Comparison of ENCODE assay signal across 1 cellular context in the genomic region with DNA sequence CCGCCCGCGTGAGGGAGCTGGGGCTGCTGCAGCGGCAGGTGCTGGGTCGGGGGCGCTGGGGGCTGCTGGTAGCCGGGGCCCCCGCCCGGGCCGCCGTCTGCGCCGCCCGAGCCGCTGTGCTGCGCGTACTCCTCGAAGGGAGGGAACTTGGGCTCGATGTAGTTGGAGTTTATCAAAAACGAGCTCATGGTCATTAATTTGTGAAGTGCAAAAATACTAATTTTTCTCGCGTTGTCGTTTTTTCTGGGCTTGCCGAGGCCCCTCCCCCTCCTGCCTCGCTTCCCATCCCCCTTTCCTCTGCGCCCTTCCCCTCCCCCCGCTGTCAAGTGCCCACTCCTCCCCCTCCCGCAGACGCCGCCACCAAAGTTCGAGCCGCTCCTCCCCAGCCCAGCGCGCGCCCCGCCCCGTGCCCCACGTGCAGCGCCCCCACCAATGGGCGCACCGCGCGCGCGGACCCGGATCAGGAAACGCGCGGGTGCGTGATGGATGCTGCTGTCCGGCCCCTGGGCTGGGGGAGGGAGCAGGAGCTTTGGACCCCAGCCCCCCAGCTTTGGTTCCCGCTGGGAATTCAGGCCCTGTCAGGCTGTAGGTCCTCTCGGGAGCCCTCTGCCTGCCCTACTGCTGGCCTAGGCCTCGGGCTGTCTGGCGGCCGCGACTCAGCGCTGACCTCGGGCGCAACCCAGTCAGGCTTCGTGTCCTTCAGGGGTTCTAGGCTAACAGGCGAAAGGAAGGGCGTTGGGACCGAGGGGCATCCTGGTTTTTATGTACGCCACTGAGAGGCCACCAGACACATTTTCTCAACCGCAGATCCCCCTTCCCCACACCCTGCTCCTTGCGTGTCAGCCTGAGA.
TF ChIP-seq lines count a peak whose summit lies in the region.

Gene HOXA4 (minus strand): TSS at position 218 of the 850 bp plus-strand sequence. CDS start 24 bp downstream, at position 194.

TF ChIP-seq in HepG2, 621 proteins besides CTCF, POLR2A, EP300 and RAD21 (continued from another document and continues in another):
- TF ChIP-seq ZBTB49 (CRISPR knock-in tag; IDR thresholded peaks at IDR 0.05; ENCODE audit: borderline replicate concordance) (no peak), ZZZ3 (CRISPR knock-in tag; IDR thresholded peaks at IDR 0.05; ENCODE audit: borderline replicate concordance) (no peak), BHLHE40 (IDR thresholded peaks at IDR 0.05; ENCODE audit: low read length) (peak; percentile 73), ZNF513 (CRISPR knock-in tag; conservative IDR thresholded peaks at IDR 0.05) (no peak), MYC (CRISPR knock-in tag; IDR thresholded peaks at IDR 0.05; ENCODE audit: borderline replicate concordance) (peak; percentile 71; the same call in 1 of the 2 replicates), SATB2 (CRISPR knock-in tag; IDR thresholded peaks at IDR 0.05) (no peak), ZNF318 (CRISPR knock-in tag; IDR thresholded peaks at IDR 0.05) (no peak), ZGPAT (CRISPR knock-in tag; IDR thresholded peaks at IDR 0.05) (peak; percentile 61; the same call in 1 of the 2 replicates), THAP11 (CRISPR knock-in tag; IDR thresholded peaks at IDR 0.05) (peak; percentile 77), ZNF326 (CRISPR knock-in tag; IDR thresholded peaks at IDR 0.05; ENCODE audit: borderline replicate concordance) (no peak), ZNF510 (CRISPR knock-in tag; IDR thresholded peaks at IDR 0.05; ENCODE audit: low read depth) (no peak), CBX2 (IDR thresholded peaks at IDR 0.05; ENCODE audit: low read depth, low read length) (no peak), CBX2 (CRISPR knock-in tag; IDR thresholded peaks at IDR 0.05; ENCODE audit: low read depth) (no peak), AKAP8 (CRISPR knock-in tag; IDR thresholded peaks at IDR 0.05) (no peak), MNT (IDR thresholded peaks at IDR 0.05) (peak; percentile 66), PHF8 (CRISPR knock-in tag; IDR thresholded peaks at IDR 0.05) (peak; percentile 89), CERS6 (CRISPR knock-in tag; IDR thresholded peaks at IDR 0.05) (no peak), MIER3 (CRISPR knock-in tag; IDR thresholded peaks at IDR 0.05; ENCODE audit: borderline replicate concordance) (no peak), ZNF841 (CRISPR knock-in tag; IDR thresholded peaks at IDR 0.05; ENCODE audit: borderline replicate concordance) (no peak), ZNF224 (CRISPR knock-in tag; IDR thresholded peaks at IDR 0.05) (no peak)
- TF ChIP-seq, protein P1, sequence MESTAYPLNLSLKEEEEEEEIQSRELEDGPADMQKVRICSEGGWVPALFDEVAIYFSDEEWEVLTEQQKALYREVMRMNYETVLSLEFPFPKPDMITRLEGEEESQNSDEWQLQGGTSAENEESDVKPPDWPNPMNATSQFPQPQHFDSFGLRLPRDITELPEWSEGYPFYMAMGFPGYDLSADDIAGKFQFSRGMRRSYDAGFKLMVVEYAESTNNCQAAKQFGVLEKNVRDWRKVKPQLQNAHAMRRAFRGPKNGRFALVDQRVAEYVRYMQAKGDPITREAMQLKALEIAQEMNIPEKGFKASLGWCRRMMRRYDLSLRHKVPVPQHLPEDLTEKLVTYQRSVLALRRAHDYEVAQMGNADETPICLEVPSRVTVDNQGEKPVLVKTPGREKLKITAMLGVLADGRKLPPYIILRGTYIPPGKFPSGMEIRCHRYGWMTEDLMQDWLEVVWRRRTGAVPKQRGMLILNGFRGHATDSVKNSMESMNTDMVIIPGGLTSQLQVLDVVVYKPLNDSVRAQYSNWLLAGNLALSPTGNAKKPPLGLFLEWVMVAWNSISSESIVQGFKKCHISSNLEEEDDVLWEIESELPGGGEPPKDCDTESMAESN (CRISPR knock-in tag; conservative IDR thresholded peaks at IDR 0.05) = 0 out of 2 replicates have a peak, but pooled peaks have one; percentile 17
- TF ChIP-seq, protein P2, sequence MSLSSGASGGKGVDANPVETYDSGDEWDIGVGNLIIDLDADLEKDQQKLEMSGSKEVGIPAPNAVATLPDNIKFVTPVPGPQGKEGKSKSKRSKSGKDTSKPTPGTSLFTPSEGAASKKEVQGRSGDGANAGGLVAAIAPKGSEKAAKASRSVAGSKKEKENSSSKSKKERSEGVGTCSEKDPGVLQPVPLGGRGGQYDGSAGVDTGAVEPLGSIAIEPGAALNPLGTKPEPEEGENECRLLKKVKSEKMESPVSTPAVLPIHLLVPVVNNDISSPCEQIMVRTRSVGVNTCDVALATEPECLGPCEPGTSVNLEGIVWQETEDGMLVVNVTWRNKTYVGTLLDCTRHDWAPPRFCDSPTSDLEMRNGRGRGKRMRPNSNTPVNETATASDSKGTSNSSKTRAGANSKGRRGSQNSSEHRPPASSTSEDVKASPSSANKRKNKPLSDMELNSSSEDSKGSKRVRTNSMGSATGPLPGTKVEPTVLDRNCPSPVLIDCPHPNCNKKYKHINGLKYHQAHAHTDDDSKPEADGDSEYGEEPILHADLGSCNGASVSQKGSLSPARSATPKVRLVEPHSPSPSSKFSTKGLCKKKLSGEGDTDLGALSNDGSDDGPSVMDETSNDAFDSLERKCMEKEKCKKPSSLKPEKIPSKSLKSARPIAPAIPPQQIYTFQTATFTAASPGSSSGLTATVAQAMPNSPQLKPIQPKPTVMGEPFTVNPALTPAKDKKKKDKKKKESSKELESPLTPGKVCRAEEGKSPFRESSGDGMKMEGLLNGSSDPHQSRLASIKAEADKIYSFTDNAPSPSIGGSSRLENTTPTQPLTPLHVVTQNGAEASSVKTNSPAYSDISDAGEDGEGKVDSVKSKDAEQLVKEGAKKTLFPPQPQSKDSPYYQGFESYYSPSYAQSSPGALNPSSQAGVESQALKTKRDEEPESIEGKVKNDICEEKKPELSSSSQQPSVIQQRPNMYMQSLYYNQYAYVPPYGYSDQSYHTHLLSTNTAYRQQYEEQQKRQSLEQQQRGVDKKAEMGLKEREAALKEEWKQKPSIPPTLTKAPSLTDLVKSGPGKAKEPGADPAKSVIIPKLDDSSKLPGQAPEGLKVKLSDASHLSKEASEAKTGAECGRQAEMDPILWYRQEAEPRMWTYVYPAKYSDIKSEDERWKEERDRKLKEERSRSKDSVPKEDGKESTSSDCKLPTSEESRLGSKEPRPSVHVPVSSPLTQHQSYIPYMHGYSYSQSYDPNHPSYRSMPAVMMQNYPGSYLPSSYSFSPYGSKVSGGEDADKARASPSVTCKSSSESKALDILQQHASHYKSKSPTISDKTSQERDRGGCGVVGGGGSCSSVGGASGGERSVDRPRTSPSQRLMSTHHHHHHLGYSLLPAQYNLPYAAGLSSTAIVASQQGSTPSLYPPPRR (CRISPR knock-in tag; IDR thresholded peaks at IDR 0.05; ENCODE audit: borderline replicate concordance) = no peak
